ENCODE assay signal across 21 cellular contexts in the genomic region with DNA sequence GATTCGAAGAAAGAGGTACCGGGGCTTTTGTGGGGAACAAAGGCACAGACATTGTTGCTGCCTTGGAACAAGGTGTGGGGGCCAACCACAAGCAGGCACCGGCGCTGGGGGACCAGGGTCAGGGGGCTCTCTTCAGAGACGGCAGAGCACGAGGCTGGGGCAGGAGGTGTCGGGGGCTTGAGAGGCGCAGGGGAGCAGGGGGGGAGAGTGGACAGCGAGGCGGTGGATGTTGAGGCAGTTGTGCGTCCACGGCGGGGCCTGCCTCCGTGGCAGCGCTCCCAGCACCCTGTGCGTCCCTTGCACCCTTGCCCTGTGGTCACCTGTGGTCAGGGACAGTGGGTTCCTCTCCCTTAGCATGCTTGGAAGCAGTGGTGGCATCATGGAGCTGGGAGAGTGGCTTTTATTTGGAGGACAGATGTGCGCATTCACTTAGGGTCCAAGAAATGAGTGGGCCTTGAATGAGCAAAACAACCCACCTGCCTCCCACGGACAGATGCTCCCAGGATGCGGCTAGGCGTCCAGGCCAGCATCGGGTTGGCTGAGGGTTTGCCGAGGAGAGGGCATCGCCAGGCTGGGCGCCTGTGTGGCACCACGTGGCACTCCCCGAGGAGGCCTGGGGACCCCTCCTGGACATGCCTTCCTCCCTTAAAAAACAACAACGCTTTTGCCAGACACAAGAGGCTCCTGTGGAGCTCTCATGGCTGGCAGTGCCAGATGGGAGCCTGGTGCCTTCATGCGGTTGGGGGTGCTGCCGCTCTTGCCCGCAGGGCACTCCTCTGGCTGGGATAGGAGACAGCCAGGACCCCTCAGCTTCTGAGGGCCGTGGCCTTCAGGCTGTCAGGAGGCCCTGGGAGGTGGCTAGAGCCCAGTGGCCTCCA.
DNase-seq lines count a peak whose midpoint lies in the region; ATAC-seq and TF ChIP-seq lines count a peak whose summit lies in the region.
"Had no signal": no experiment of that assay in that cellular context is flagged by ENCODE, and none has a peak within 500 bp of the region (broad histone marks: within the 10 kb centered on the region; RNA-seq: fewer than 3 reads in every experiment).

No MANE protein-coding gene starts in this region.

- H3K4ac ChIP-seq in trophoblast cell (ENCODE audit: low read depth, low read length) = no peak overlapping the region

- ATAC-seq in GM18505 (IDR thresholded peaks at IDR 0.05; ENCODE audit: unreplicated experiment) = no peak
- ATAC-seq: naive thymus-derived CD4-positive, alpha-beta T cell had no signal

- peak overlapping the region; percentile 31 for H3K18ac ChIP-seq in trophoblast cell (ENCODE audit: low read length)

- H3K79me2 ChIP-seq in fibroblast of lung (ENCODE audit: control insufficient read depth, insufficient read depth, low read length) (no peaks in the 10 kb centered on the region), trophoblast cell (ENCODE audit: control insufficient read depth, insufficient read depth, low read length, poor library complexity) (no peaks in the 10 kb centered on the region)

- H3K23ac ChIP-seq in trophoblast cell (ENCODE audit: low read length) = no peak overlapping the region

- no peak for TF ChIP-seq CTCF in HFFc6 (IDR thresholded peaks at IDR 0.05)
- no peak for TF ChIP-seq CTCF in fibroblast of lung (conservative IDR thresholded peaks at IDR 0.05 in 1 of 2, IDR thresholded peaks at IDR 0.05 in 1 of 2; ENCODE audit: low read depth in 1 of 2, low read length in 2 of 2)

- H3K27ac ChIP-seq in fibroblast of lung (ENCODE audit: insufficient read depth, low read length) (peak overlapping the region; percentile 76), trophoblast cell (ENCODE audit: low read depth, low read length) (no peak overlapping the region)
- H3K27ac ChIP-seq: KMS-11 had no signal

- DNase-seq in AG08396 (ENCODE audit: low spot score) (peak; percentile 55), HFFc6 (no peak), fibroblast of lung (ENCODE audit: low read depth in 2 of 2) (no peak), trophoblast cell (no peak), germinal center (ENCODE audit: low spot score) (no peak), immature natural killer cell (no peak)
- DNase-seq in activated T-cell treated with anti-CD3 and anti-CD28 coated beads, Interleukin-2, amount 50 U/mL, for 1 hour = no peak
- DNase-seq: activated CD4-positive, alpha-beta T cell treated with anti-CD3 and anti-CD28 coated beads for 4 hours; activated gamma-delta T cell; central memory CD4-positive, alpha-beta T cell; DMS79; effector CD4-positive, alpha-beta T cell; esophagus squamous epithelium; naive thymus-derived CD4-positive, alpha-beta T cell; NCI-H1092; NCI-H2081 treated with DMSO at 0.1 percent for 48 hours; NCI-H510A; RPMI8226; stimulated activated CD4-positive, alpha-beta T cell treated with anti-CD3 and anti-CD28 coated beads, Interleukin-2, amount 100 ng/mL, for 48 hours had no signal

- H3K4me3 Mint-ChIP-seq in HFFc6 = peak overlapping the region; percentile 75; the same call in 1 of the 2 replicates
- no peak overlapping the region for H3K4me3 Mint-ChIP-seq in immature natural killer cell
- H3K4me3 Mint-ChIP-seq: naive thymus-derived CD4-positive, alpha-beta T cell had no signal

- H3K27me3 Mint-ChIP-seq in HFFc6 (ENCODE audit: insufficient read depth) = no peaks in the 10 kb centered on the region
- peaks cover 0 to 3% (median 2%) of the 10 kb centered on the region in 3 donors for H3K27me3 Mint-ChIP-seq in immature natural killer cell (ENCODE audit: low read depth in 3 of 3)
- H3K27me3 Mint-ChIP-seq: naive thymus-derived CD4-positive, alpha-beta T cell had no signal

- H3K36me3 ChIP-seq in fibroblast of lung (ENCODE audit: control insufficient read depth, insufficient read depth, low read length) = peaks cover 3% of the 10 kb centered on the region
- peaks cover 21 to 23% of the 10 kb centered on the region in 2 experiments for H3K36me3 ChIP-seq in trophoblast cell (ENCODE audit: control insufficient read depth in 1 of 2, insufficient read depth in 2 of 2, low read length in 2 of 2)

- H3K79me1 ChIP-seq in trophoblast cell (ENCODE audit: low read length) = peaks cover 8% of the 10 kb centered on the region

- no peak overlapping the region for H4K91ac ChIP-seq in trophoblast cell (ENCODE audit: low read depth, low read length)

- no peak for TF ChIP-seq POLR2A in GM18505 (IDR thresholded peaks at IDR 0.05; ENCODE audit: borderline replicate concordance, extremely low read depth, insufficient read depth, insufficient read length)

- H2BK120ac ChIP-seq in trophoblast cell (ENCODE audit: insufficient read depth, low read length, poor library complexity) = no peak overlapping the region

- peaks cover 36% of the 10 kb centered on the region for H3K4me1 Mint-ChIP-seq in HFFc6 (ENCODE audit: low read depth)
- peaks cover 0 to 2% of the 10 kb centered on the region in 2 donors for H3K4me1 Mint-ChIP-seq in immature natural killer cell

- peak overlapping the region; percentile 32 for H4K12ac ChIP-seq in trophoblast cell (ENCODE audit: low read depth, low read length)

- H4K8ac ChIP-seq in trophoblast cell (ENCODE audit: low read depth, low read length) = no peak overlapping the region

- H3K4me1 ChIP-seq in fibroblast of lung (ENCODE audit: control insufficient read depth, extremely low read depth, insufficient read depth, low read length) (peaks cover 28% of the 10 kb centered on the region), trophoblast cell (ENCODE audit: control insufficient read depth in 1 of 2, insufficient read depth in 2 of 2, low read length in 2 of 2) (peaks cover 19 to 20% of the 10 kb centered on the region in 2 experiments)

- peak overlapping the region; percentile 39 for H3K4me2 ChIP-seq in fibroblast of lung (ENCODE audit: extremely low read depth, insufficient read depth, low read length)
- H3K4me2 ChIP-seq in trophoblast cell (ENCODE audit: low read length) = no peak overlapping the region
- H3K4me2 ChIP-seq: KMS-11 had no signal

- no peak overlapping the region for H2BK5ac ChIP-seq in trophoblast cell (ENCODE audit: low read depth, low read length, poor library complexity)

- no peaks in the 10 kb centered on the region for H3K9me3 ChIP-seq in fibroblast of lung (ENCODE audit: control insufficient read depth, insufficient read depth, low read depth, low read length)
- peaks cover 3% of the 10 kb centered on the region for H3K9me3 ChIP-seq in trophoblast cell (ENCODE audit: insufficient read depth, low read depth, low read length)
- H3K9me3 ChIP-seq: esophagus squamous epithelium had no signal

- H3K14ac ChIP-seq in trophoblast cell (ENCODE audit: low read length) = no peak overlapping the region

- H3K36me3 Mint-ChIP-seq in HFFc6 (ENCODE audit: low read depth) (no peaks in the 10 kb centered on the region), immature natural killer cell (peaks cover 0 to 5% (median 0%) of the 10 kb centered on the region in 3 donors)

- H4K20me1 ChIP-seq in fibroblast of lung (ENCODE audit: control insufficient read depth, extremely low read depth, insufficient read depth, low read length) = no peaks in the 10 kb centered on the region

- H3K9ac ChIP-seq in fibroblast of lung (ENCODE audit: insufficient read depth, low read length) = no peak overlapping the region
- no peak overlapping the region for H3K9ac ChIP-seq in trophoblast cell (ENCODE audit: low read length)
- H3K9ac ChIP-seq: KMS-11 had no signal

- H3K27ac Mint-ChIP-seq in HFFc6 (peak overlapping the region; percentile 98), immature natural killer cell (no peak overlapping the region)
- H3K27ac Mint-ChIP-seq: naive thymus-derived CD4-positive, alpha-beta T cell had no signal

- H3K27me3 ChIP-seq in fibroblast of lung (ENCODE audit: control insufficient read depth, insufficient read depth, low read length) = no peaks in the 10 kb centered on the region
- no peaks in the 10 kb centered on the region for H3K27me3 ChIP-seq in trophoblast cell (ENCODE audit: insufficient read depth, low read length)
- H3K27me3 ChIP-seq: esophagus squamous epithelium had no signal

- H2AK5ac ChIP-seq in trophoblast cell (ENCODE audit: low read length) = peak overlapping the region; percentile 17

- H2AFZ ChIP-seq in fibroblast of lung (ENCODE audit: low read length) = no peak overlapping the region
- no peak overlapping the region for H2AFZ ChIP-seq in trophoblast cell (ENCODE audit: insufficient read depth, low read length, poor library complexity)

- H2BK12ac ChIP-seq in trophoblast cell (ENCODE audit: low read length) = no peak overlapping the region

- H3K4me3 ChIP-seq in fibroblast of lung (replicated peaks in 1 of 4; ENCODE audit: control extremely low read depth in 1 of 4, insufficient read depth in 1 of 4, low read depth in 3 of 4, low read length in 4 of 4) (no peak overlapping the region), trophoblast cell (ENCODE audit: low read depth, low read length) (no peak overlapping the region)
- H3K4me3 ChIP-seq: esophagus squamous epithelium had no signal

- WGBS in trophoblast cell (ENCODE audit: extremely low coverage, insufficient coverage, insufficient read length) = no CpG with 5 or more reads among the region's 31 CpGs

- H3K9me3 Mint-ChIP-seq in HFFc6 (no peaks in the 10 kb centered on the region), immature natural killer cell (no peaks in the 10 kb centered on the region)
- H3K9me3 Mint-ChIP-seq: naive thymus-derived CD4-positive, alpha-beta T cell had no signal
